In genomic region chr11:100681064-100681502, GRCh38 we compare ENCODE assay signal across 8 cellular contexts. TPM values are rescaled to one million over a fixed set of nuclear protein-coding genes. Genes with fewer than 3 reads are reported as not detected.
DNase-seq lines count a peak whose midpoint lies in the region; ATAC-seq, FAIRE-seq and TF ChIP-seq lines count a peak whose summit lies in the region.

No MANE protein-coding gene starts in this region.

- H3K36me3 Mint-ChIP-seq in osteocyte (ENCODE audit: unreplicated experiment) = no peaks in the 10 kb centered on the region

- H3K27ac Mint-ChIP-seq in osteocyte (ENCODE audit: unreplicated experiment) = peak overlapping the region; percentile 75

- no peak for FAIRE-seq in RCC 7860 (lab: Jason Lieb, UNC)

- H3K27me3 Mint-ChIP-seq in osteocyte (ENCODE audit: unreplicated experiment) = no peaks in the 10 kb centered on the region

- H3K4me3 Mint-ChIP-seq in osteocyte (ENCODE audit: unreplicated experiment) = no peak overlapping the region

- no peak overlapping the region for H3K4me3 ChIP-seq in GM12864 (ENCODE audit: low read depth, low read length)
- no peak overlapping the region for H3K4me3 ChIP-seq in epithelial cell of esophagus (ENCODE audit: low read length)

- peak; percentile 99 for ATAC-seq in GM21528 (IDR thresholded peaks at IDR 0.05; ENCODE audit: low FRiP score, unreplicated experiment)

- no peaks in the 10 kb centered on the region for H3K9me3 Mint-ChIP-seq in osteocyte (ENCODE audit: unreplicated experiment)

- peak; percentile 96 for DNase-seq in GM12864 (ENCODE audit: low read depth)
- peak; percentile 36 for DNase-seq in HK-2 (ENCODE audit: unreplicated experiment)
- DNase-seq in RCC 7860 (ENCODE audit: low spot score) = peak; percentile 13
- DNase-seq in epithelial cell of esophagus (ENCODE audit: low read depth) = peak; percentile 77
- no peak for DNase-seq in osteocyte (ENCODE audit: extremely low spot score, unreplicated experiment)
- no peak for DNase-seq in NCI-H1930 (lab: John Stamatoyannopoulos, UW)
- no peak for DNase-seq in retina

- H3K4me1 Mint-ChIP-seq in osteocyte (ENCODE audit: unreplicated experiment) = peaks cover 16% of the 10 kb centered on the region

- no peak for TF ChIP-seq CTCF in GM12864 (IDR thresholded peaks at IDR 0.05; ENCODE audit: low read depth, low read length, missing control alignments)
- TF ChIP-seq CTCF in epithelial cell of esophagus (IDR thresholded peaks at IDR 0.05; ENCODE audit: insufficient read depth, low read depth, low read length, missing control alignments) = no peak
- TF ChIP-seq CTCF in osteocyte (IDR thresholded peaks at IDR 0.05) = no peak

RNA-seq across cellular contexts. Expression of gene ARHGAP42, which starts 6.0 kb away (rescaled TPM):
- total RNA-seq in osteocyte = 12.7 and 14.2 TPM in 2 replicates

Comparison
In these comparisons a context has a peak if more than half of its experiments do, and no peak if none do; other contexts are left out.
1. DNase-seq: peak in GM12864 (single experiment), HK-2 (single experiment), RCC 7860 (single experiment) and epithelial cell of esophagus (single experiment); none in osteocyte (single experiment), NCI-H1930 (0 of 2) and retina (single experiment).